In the genomic region with DNA sequence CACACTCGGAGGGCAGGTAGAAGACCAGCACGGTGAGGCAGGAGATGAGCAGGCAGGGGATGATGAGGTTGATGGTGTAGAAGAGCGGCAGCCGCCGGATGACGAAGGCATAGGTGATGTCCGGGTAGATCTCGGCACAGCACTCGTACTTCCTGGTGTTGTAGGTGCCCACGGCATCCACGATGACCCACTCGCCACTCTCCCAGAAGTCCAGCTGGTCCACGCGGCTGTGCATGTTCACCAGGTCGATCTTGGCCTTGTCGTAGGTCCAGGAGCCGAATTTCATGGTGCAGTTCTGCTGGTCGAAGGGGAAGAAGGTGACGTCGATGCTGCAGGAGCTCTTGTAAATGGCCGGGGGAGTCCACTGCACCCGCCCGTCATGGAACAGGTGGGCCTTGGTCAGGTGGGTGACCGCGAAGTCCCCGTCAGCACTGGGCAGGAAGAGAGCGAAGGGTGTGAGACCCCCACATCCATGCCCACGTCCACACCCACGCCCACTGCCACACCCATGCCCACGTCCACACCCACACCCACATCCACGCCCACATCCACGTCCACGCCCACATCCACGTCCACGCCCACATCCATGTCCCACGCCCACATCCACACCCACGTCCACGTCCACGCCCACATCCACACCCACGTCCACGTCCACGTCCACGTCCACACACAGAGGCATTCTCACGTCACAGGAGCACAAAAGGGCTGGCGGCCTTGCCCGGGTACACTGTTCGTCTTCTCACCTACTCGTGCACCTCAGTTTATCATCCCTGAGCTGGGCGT, we compare ENCODE assay signal across 2 cellular contexts.
TF ChIP-seq lines count a peak whose summit lies in the region.

No MANE protein-coding gene starts in this region.

TF ChIP-seq in H1, 55 proteins besides CTCF, POLR2A, EP300 and RAD21:
- TF ChIP-seq BACH1 (IDR thresholded peaks at IDR 0.05; ENCODE audit: low read length) (no peak), FOSL1 (IDR thresholded peaks at IDR 0.05; ENCODE audit: insufficient read depth, low read depth, low read length) (peak; percentile 97), CEBPB (IDR thresholded peaks at IDR 0.05; ENCODE audit: low read depth, low read length) (no peak), SP2 (IDR thresholded peaks at IDR 0.05; ENCODE audit: low read length) (no peak), KDM1A (IDR thresholded peaks at IDR 0.05; ENCODE audit: borderline replicate concordance, low read length) (peak; percentile 88; the same call in 1 of the 2 replicates), EGR1 (IDR thresholded peaks at IDR 0.05; ENCODE audit: borderline replicate concordance, low read depth, low read length) (peak; percentile 100), POLR2AphosphoS5 (IDR thresholded peaks at IDR 0.05; ENCODE audit: low read depth, low read length) (peak; percentile 53; the same call in 1 of the 2 replicates), RBBP5 (IDR thresholded peaks at IDR 0.05; ENCODE audit: borderline replicate concordance, low read depth, low read length) (no peak)
TF ChIP-seq in H1: peak in this region for 4.

TF ChIP-seq in HepG2, 621 proteins besides CTCF, POLR2A, EP300 and RAD21:
- TF ChIP-seq EHMT2 (IDR thresholded peaks at IDR 0.05; ENCODE audit: borderline replicate concordance, low read depth, low read length) (peak; percentile 95; the same call in 1 of the 2 replicates), ZNF484 (CRISPR knock-in tag; IDR thresholded peaks at IDR 0.05; ENCODE audit: borderline replicate concordance, low read depth) (no peak), CCAR2 (optimal IDR thresholded peaks at IDR 0.05; ENCODE audit: low read depth, low read length) (no peak), PCBP1 (IDR thresholded peaks at IDR 0.05; ENCODE audit: borderline replicate concordance, low read depth, low read length) (0 out of 2 replicates have a peak, but pooled peaks have one; percentile 34), EZH2 (conservative IDR thresholded peaks at IDR 0.05; ENCODE audit: low read depth, low read length) (no peak), CHD4 (IDR thresholded peaks at IDR 0.05; ENCODE audit: borderline replicate concordance, low read length) (0 out of 2 replicates have a peak, but pooled peaks have one; percentile 43), HIVEP1 (CRISPR knock-in tag; IDR thresholded peaks at IDR 0.05) (no peak)
